21 cellular contexts compared by ENCODE assay signal in the genomic region with DNA sequence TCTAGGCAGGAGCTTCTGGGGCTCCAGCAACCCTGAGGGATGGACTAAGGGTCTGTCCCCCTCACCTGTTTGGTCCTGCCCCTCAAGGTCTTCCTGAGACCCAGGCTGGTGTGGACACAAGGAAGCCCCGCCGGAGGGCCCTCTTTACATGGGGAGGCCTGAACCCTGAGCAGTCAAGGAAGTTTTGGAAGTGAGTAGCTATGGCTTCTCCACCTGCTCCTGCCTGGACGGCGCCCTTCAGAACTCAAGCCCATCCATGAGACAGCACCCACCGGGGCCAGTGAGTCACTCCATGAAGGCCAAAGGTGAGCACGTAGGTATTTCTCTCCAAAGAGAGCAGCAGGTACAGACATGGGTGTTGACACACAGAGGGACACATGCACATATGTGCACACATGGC.
"Had no signal": no experiment of that assay in that cellular context is flagged by ENCODE, and none has a peak within 500 bp of the region (broad histone marks: within the 10 kb centered on the region; RNA-seq: fewer than 3 reads in every experiment).

No MANE protein-coding gene starts in this region.

- DNase-seq: activated CD4-positive, alpha-beta T cell treated with anti-CD3 and anti-CD28 coated beads for 1 hour; activated CD4-positive, alpha-beta T cell treated with anti-CD3 and anti-CD28 coated beads, Interleukin-2, amount 50 U/mL, for 48 hours; activated naive CD4-positive, alpha-beta T cell treated with anti-CD3 and anti-CD28 coated beads, Interleukin-2, amount 50 U/mL, for 16 hours; amniotic stem cell; erythroblast; hippocampal formation; left cardiac atrium; mammary epithelial cell; naive thymus-derived CD8-positive, alpha-beta T cell; SJCRH30; stimulated activated CD4-positive, alpha-beta T cell treated with anti-CD3 and anti-CD28 coated beads, Interleukin-12 subunit alpha, Interleukin-12 subunit beta, amount 100 ng/mL, for 4 hours; substantia nigra had no signal

- H3K27ac ChIP-seq: body of pancreas, pancreas, SJCRH30, upper lobe of left lung had no signal

- H3K27me3 ChIP-seq: body of pancreas, pancreas, SJCRH30, upper lobe of left lung had no signal

- H3K4me1 Mint-ChIP-seq: central memory CD8-positive, alpha-beta T cell had no signal

- ATAC-seq: body of pancreas; left cardiac atrium; mucosa of descending colon; naive thymus-derived CD8-positive, alpha-beta T cell; pancreas; right cardiac atrium had no signal

- H3K27ac Mint-ChIP-seq: activated T-helper 1 cell treated with anti-CD3 and anti-CD28 coated beads, Interleukin-12 subunit alpha, Interleukin-12 subunit beta, Interleukin-2, Interleukin-4 antibody, amounts not matched to agents 30 ng/mL and 10 ng/mL and 1 ng/mL, durations not matched to agents 14 hours and 24 hours and 36 hours; dendritic cell treated with granulocyte-macrophage colony-stimulating factor and Interleukin-4, amounts not matched to agents 40 ng/mL and 50 ng/mL, for 4 days; T-helper 2 cell treated with Interferon-gamma antibody and Interleukin-4, amounts not matched to agents 5 μg/mL and 100 μg/mL, for 36 hours had no signal

- H3K9me3 ChIP-seq: body of pancreas, mucosa of descending colon, pancreas, SJCRH30, upper lobe of left lung had no signal

- H3K36me3 ChIP-seq: pancreas, upper lobe of left lung had no signal

- H3K36me3 Mint-ChIP-seq: naive thymus-derived CD8-positive, alpha-beta T cell had no signal

- H3K4me3 ChIP-seq: body of pancreas, mucosa of descending colon, pancreas, SJCRH30, upper lobe of left lung had no signal

- H3K9me3 Mint-ChIP-seq: activated T-helper 1 cell treated with anti-CD3 and anti-CD28 coated beads, Interleukin-12 subunit alpha, Interleukin-12 subunit beta, Interleukin-2, Interleukin-4 antibody, amounts not matched to agents 30 ng/mL and 10 ng/mL and 1 ng/mL, durations not matched to agents 14 hours and 24 hours and 36 hours; central memory CD8-positive, alpha-beta T cell; dendritic cell treated with granulocyte-macrophage colony-stimulating factor and Interleukin-4, amounts not matched to agents 40 ng/mL and 50 ng/mL, for 4 days; naive thymus-derived CD8-positive, alpha-beta T cell; T-helper 2 cell treated with Interferon-gamma antibody and Interleukin-4, amounts not matched to agents 5 μg/mL and 100 μg/mL, for 36 hours had no signal

- H3K4me3 Mint-ChIP-seq: activated T-helper 1 cell treated with anti-CD3 and anti-CD28 coated beads, Interleukin-12 subunit alpha, Interleukin-12 subunit beta, Interleukin-2, Interleukin-4 antibody, amounts not matched to agents 30 ng/mL and 10 ng/mL and 1 ng/mL, durations not matched to agents 14 hours and 24 hours and 36 hours; central memory CD8-positive, alpha-beta T cell; dendritic cell treated with granulocyte-macrophage colony-stimulating factor and Interleukin-4, amounts not matched to agents 40 ng/mL and 50 ng/mL, for 4 days; naive thymus-derived CD8-positive, alpha-beta T cell; T-helper 2 cell treated with Interferon-gamma antibody and Interleukin-4, amounts not matched to agents 5 μg/mL and 100 μg/mL, for 36 hours had no signal

- H3K27me3 Mint-ChIP-seq: central memory CD8-positive, alpha-beta T cell; naive thymus-derived CD8-positive, alpha-beta T cell had no signal
